In the genomic region with DNA sequence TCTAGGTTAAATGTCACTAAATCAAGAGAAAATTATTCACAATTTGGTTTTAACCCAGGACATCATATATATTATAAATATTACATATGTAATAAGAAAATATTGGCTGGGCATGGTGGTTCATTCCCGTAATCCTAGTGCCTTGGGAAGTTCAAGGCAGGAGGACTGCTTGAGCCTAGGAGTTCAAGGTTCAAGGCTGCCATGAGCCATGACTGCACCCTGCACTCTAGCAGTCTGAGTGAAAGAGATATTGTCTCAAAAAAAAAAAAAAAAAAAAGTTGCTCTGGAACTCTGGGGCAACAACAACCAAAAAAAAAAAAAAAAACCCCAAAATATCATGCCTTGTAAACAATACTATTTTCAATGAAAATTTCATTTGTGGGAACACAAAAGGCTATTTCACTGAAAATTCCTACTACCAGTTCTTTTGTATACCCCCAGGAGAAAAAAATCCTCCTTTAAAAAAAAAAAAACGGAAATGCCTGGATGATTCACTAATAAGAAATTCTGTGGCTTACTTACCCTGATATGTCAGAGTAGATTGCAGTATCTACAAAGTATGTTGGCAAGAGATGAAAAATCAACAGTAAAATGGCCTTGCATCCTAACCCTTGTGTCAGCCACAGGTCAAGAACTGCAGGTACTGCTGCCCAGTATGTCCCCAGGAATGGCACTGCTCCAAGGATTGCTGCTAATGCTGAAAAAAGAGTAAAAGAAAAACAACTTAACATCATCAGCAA, we compare ENCODE assay signal across 11 cellular contexts. TPM values are rescaled to one million over a fixed set of nuclear protein-coding genes. Genes with fewer than 3 reads are reported as not detected.
DNase-seq lines count a peak whose midpoint lies in the region; ATAC-seq and TF ChIP-seq lines count a peak whose summit lies in the region.
"Had no signal": no experiment of that assay in that cellular context is flagged by ENCODE, and none has a peak within 500 bp of the region (broad histone marks: within the 10 kb centered on the region; RNA-seq: fewer than 3 reads in every experiment).

No MANE protein-coding gene starts in this region.

- peak overlapping the region; percentile 24 to 37 for H3K27ac Mint-ChIP-seq in T-cell
- H3K27ac Mint-ChIP-seq: activated naive CD8-positive, alpha-beta T cell treated with anti-CD3 and anti-CD28 coated beads, Interleukin-2, amount 10 ng/mL, durations not matched to agents 7 days and 5 days had no signal

- no peak overlapping the region for H3K4me3 Mint-ChIP-seq in T-cell
- H3K4me3 Mint-ChIP-seq: activated naive CD8-positive, alpha-beta T cell treated with anti-CD3 and anti-CD28 coated beads, Interleukin-2, amount 10 ng/mL, durations not matched to agents 7 days and 5 days had no signal

- no peak overlapping the region for H3K27ac ChIP-seq in foreskin keratinocyte
- H3K27ac ChIP-seq: KMS-11 had no signal

- H3K27me3 Mint-ChIP-seq in T-cell: no peaks in the 10 kb centered on the region
- H3K27me3 Mint-ChIP-seq: activated naive CD8-positive, alpha-beta T cell treated with anti-CD3 and anti-CD28 coated beads, Interleukin-2, amount 10 ng/mL, durations not matched to agents 7 days and 5 days had no signal

- POLR2A ChIA-PET in T-cell (lab: Charles Lee): interaction anchor here in 1 of 2 donors (0.5 to 0.6 kb wide), 2 partner anchors 61 to 982 kb away, joined by 3 to 6 read pairs; no protein-coding TSS in a partner anchor

- no peaks in the 10 kb centered on the region for H3K9me3 Mint-ChIP-seq in T-cell
- H3K9me3 Mint-ChIP-seq: activated naive CD8-positive, alpha-beta T cell treated with anti-CD3 and anti-CD28 coated beads, Interleukin-2, amount 10 ng/mL, durations not matched to agents 7 days and 5 days had no signal

- CTCF ChIA-PET in T-cell (lab: Charles Lee): interaction anchor here in 1 of 2 donors (0.7 kb wide), 1 partner anchor 93 kb away, joined by 6 read pairs; no protein-coding TSS in a partner anchor

- no peak for ATAC-seq in T-cell (replicated peaks in 1 of 4)
- ATAC-seq in foreskin keratinocyte: peak; percentile 79
- no peak for ATAC-seq in GM19035 (IDR thresholded peaks at IDR 0.05; ENCODE audit: unreplicated experiment)
- no peak for ATAC-seq in GM21576 (IDR thresholded peaks at IDR 0.05; ENCODE audit: unreplicated experiment)

- peak; percentile 78 for DNase-seq in GM03348 (ENCODE audit: low spot score)
- DNase-seq in T-cell: no peak
- peak; percentile 65 to 82 for DNase-seq in foreskin keratinocyte
- peak; percentile 89 for DNase-seq in pulmonary artery endothelial cell (ENCODE audit: low read depth, low spot score)
- DNase-seq in RPMI8226: no peak
- DNase-seq in NCI-H2107 (lab: John Stamatoyannopoulos, UW): no peak
- DNase-seq: activated naive CD8-positive, alpha-beta T cell treated with anti-CD3 and anti-CD28 coated beads, Interleukin-2, amount 10 ng/mL, durations not matched to agents 7 days and 5 days; stimulated activated naive CD4-positive, alpha-beta T cell had no signal

- H3K4me1 Mint-ChIP-seq in T-cell: peaks cover 3 to 8% (median 4%) of the 10 kb centered on the region in 3 donors
- H3K4me1 Mint-ChIP-seq: activated naive CD8-positive, alpha-beta T cell treated with anti-CD3 and anti-CD28 coated beads, Interleukin-2, amount 10 ng/mL, durations not matched to agents 7 days and 5 days had no signal

- peaks cover 24% of the 10 kb centered on the region for H3K4me1 ChIP-seq in foreskin keratinocyte

- H3K36me3 Mint-ChIP-seq in T-cell: peaks cover 54% of the 10 kb centered on the region

- TF ChIP-seq CTCF in foreskin keratinocyte (conservative IDR thresholded peaks at IDR 0.05): no peak

- no peaks in the 10 kb centered on the region for H3K27me3 ChIP-seq in foreskin keratinocyte

RNA-seq across cellular contexts. Expression of a gene that starts 22.6 kb away (rescaled TPM):
- 1 to 10 TPM; 2.1 to 4.1 (median 3.8) TPM for total RNA-seq in T-cell
- 154 and 199 TPM in 2 replicates for total RNA-seq in foreskin keratinocyte
- 122 and 168 TPM in 2 replicates for polyA plus RNA-seq in foreskin keratinocyte
- 117 and 140 TPM in 2 replicates for total RNA-seq in pulmonary artery endothelial cell

Comparison
In these comparisons a context has a peak if more than half of its experiments do, and no peak if none do; other contexts are left out.
1. DNase-seq: peak in GM03348 (single experiment), foreskin keratinocyte (2 of 2) and pulmonary artery endothelial cell (single experiment); none in T-cell (0 of 34), RPMI8226 (single experiment) and NCI-H2107 (single experiment).
2. RNA of a gene that starts 22.6 kb away (total RNA-seq): 154 to 199 TPM in foreskin keratinocyte and 117 to 140 TPM in pulmonary artery endothelial cell; 2.1 to 4.1 TPM in T-cell; every median in the first group is over 10 times any median in the second.